In the genomic region with DNA sequence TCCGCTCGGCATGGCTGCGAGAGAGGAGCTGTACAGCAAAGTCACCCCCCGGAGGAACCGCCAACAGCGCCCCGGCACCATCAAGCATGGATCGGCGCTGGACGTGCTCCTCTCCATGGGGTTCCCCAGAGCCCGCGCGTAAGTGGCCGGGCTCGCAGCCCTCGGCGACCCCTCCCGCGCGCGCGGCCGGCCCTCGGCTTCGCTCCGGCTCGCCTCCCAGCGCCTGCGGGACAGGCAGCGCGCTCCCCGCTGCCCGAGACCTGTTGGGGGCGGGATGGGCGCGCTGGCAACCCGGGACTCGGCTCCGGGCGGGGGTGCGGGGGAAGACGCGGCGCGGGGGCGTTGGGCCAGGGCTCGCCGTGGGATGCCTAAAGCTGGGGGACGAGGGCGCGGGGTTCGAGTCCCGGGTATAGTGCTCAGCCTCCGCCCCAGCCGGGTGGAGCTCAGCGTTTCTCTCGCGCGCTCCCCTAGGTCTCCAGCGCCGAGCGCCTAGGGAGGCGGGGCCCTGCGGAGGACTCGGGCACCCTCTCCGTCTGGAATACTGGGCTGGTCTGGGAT, we compare ENCODE assay signal across 8 cellular contexts. TPM values are rescaled to one million over a fixed set of nuclear protein-coding genes. Genes with fewer than 3 reads are reported as not detected.
DNase-seq lines count a peak whose midpoint lies in the region; ATAC-seq and TF ChIP-seq lines count a peak whose summit lies in the region.

No MANE protein-coding gene starts in this region.

- H3K27me3 ChIP-seq in neural progenitor cell (peaks cover 60% of the 10 kb centered on the region), tibial nerve (no peaks in the 10 kb centered on the region)

- H3K4me3 Mint-ChIP-seq in activated T-helper 2 cell treated with anti-CD3 and anti-CD28 coated beads, Interferon-gamma antibody, Interleukin-2, Interleukin-4, amounts not matched to agents 10 μg/mL and 5 μg/mL and 100 μg/mL, durations not matched to agents 14 hours and 24 hours and 36 hours (ENCODE audit: low read depth): peak overlapping the region; percentile 94
- H3K4me3 Mint-ChIP-seq in neural progenitor cell: peak overlapping the region; percentile 97

- H3K4me3 ChIP-seq in OCI-LY7 (ENCODE audit: low read depth, low read length, poor library complexity, severe bottlenecking) (peak overlapping the region; percentile 77), fibroblast of the aortic adventitia (ENCODE audit: low read depth, low read length) (peak overlapping the region; percentile 81), neural progenitor cell (peak overlapping the region; percentile 86), tibial nerve (peak overlapping the region; percentile 42 to 80 (median 78))

- H3K9ac ChIP-seq in neural progenitor cell: no peak overlapping the region

- peaks cover 9% of the 10 kb centered on the region for H3K4me1 Mint-ChIP-seq in activated T-helper 2 cell treated with anti-CD3 and anti-CD28 coated beads, Interferon-gamma antibody, Interleukin-2, Interleukin-4, amounts not matched to agents 10 μg/mL and 5 μg/mL and 100 μg/mL, durations not matched to agents 14 hours and 24 hours and 36 hours (ENCODE audit: low read depth)
- peaks cover 35% of the 10 kb centered on the region for H3K4me1 Mint-ChIP-seq in neural progenitor cell

- H3K4me2 ChIP-seq in OCI-LY7 (ENCODE audit: low read length) (peak overlapping the region; percentile 71), neural progenitor cell (peak overlapping the region; percentile 88)

- no TSS peak for BruUV-seq in OCI-LY7 (replicated peaks; lab: Mats Ljungman, UMichigan)

- no peaks in the 10 kb centered on the region for H3K9me2 ChIP-seq in OCI-LY7 (ENCODE audit: insufficient read depth, low read length)

- peaks cover 47% of the 10 kb centered on the region for H3K79me2 ChIP-seq in OCI-LY7 (ENCODE audit: insufficient read depth, low read depth, low read length)
- no peaks in the 10 kb centered on the region for H3K79me2 ChIP-seq in neural progenitor cell (ENCODE audit: low read depth)

- no peaks in the 10 kb centered on the region for H3K9me3 Mint-ChIP-seq in activated T-helper 2 cell treated with anti-CD3 and anti-CD28 coated beads, Interferon-gamma antibody, Interleukin-2, Interleukin-4, amounts not matched to agents 10 μg/mL and 5 μg/mL and 100 μg/mL, durations not matched to agents 14 hours and 24 hours and 36 hours
- H3K9me3 Mint-ChIP-seq in neural progenitor cell: peaks cover 2% of the 10 kb centered on the region

- H3K27ac Mint-ChIP-seq in activated T-helper 2 cell treated with anti-CD3 and anti-CD28 coated beads, Interferon-gamma antibody, Interleukin-2, Interleukin-4, amounts not matched to agents 10 μg/mL and 5 μg/mL and 100 μg/mL, durations not matched to agents 14 hours and 24 hours and 36 hours: peak overlapping the region; percentile 81
- H3K27ac Mint-ChIP-seq in neural progenitor cell: peak overlapping the region; percentile 76

- H3K4me1 ChIP-seq in OCI-LY7 (ENCODE audit: insufficient read depth, low read length, poor library complexity, severe bottlenecking) (peaks cover 52% of the 10 kb centered on the region), neural progenitor cell (peaks cover 9% of the 10 kb centered on the region), tibial nerve (peaks cover 0 to 21% (median 3%) of the 10 kb centered on the region in 4 donors)

- H3K9me3 ChIP-seq in OCI-LY7 (ENCODE audit: low read length) (no peaks in the 10 kb centered on the region), neural progenitor cell (ENCODE audit: low read depth) (no peaks in the 10 kb centered on the region), tibial nerve (no peaks in the 10 kb centered on the region)

- peak overlapping the region; percentile 20; the same call in 1 of the 2 replicates for H2AFZ ChIP-seq in OCI-LY7 (ENCODE audit: low read length)
- peak overlapping the region; percentile 96 for H2AFZ ChIP-seq in neural progenitor cell (replicated peaks)

- H3K36me3 ChIP-seq in OCI-LY7 (ENCODE audit: insufficient read depth, low read length) (peaks cover 10% of the 10 kb centered on the region), neural progenitor cell (no peaks in the 10 kb centered on the region), tibial nerve (no peaks in the 10 kb centered on the region)

- no peak for TF ChIP-seq EP300 in tibial nerve (IDR thresholded peaks at IDR 0.05)

- WGBS in tibial nerve, 2 donors: 0% methylated on average over 1 to 39 of the region's 66 CpGs

- H4K20me1 ChIP-seq in OCI-LY7 (ENCODE audit: insufficient read depth, low read length): no peaks in the 10 kb centered on the region
- H4K20me1 ChIP-seq in neural progenitor cell (ENCODE audit: low read depth): peaks cover 6% of the 10 kb centered on the region

- DNase-seq in NCI-H2171 treated with DMSO at 0.1 percent for 48 hours (lab: John Stamatoyannopoulos, UW) (peak; percentile 66), NCI-H2171 (lab: John Stamatoyannopoulos, UW) (no peak), OCI-LY7 (ENCODE audit: low spot score) (peak; percentile 61), fibroblast of the aortic adventitia (ENCODE audit: low read depth) (no peak), neural progenitor cell (ENCODE audit: low spot score) (peak; percentile 82), tibial nerve (ENCODE audit: low spot score in 2 of 2) (peak; percentile 11 to 23)
- peak; percentile 41 for DNase-seq in activated T-helper 2 cell treated with anti-CD3 and anti-CD28 coated beads, Interferon-gamma antibody, Interleukin-2, Interleukin-4, amounts not matched to agents 10 μg/mL and 5 μg/mL and 100 μg/mL, durations not matched to agents 14 hours and 24 hours and 36 hours (ENCODE audit: low spot score)

- POLR2A ChIA-PET in OCI-LY7 (lab: Charles Lee): interaction anchor here (0.6 to 5.6 kb wide), 16 partner anchors 8 to 102 kb away, joined by 4 to 64 read pairs (median 7); no protein-coding TSS in a partner anchor

- H3K27me3 Mint-ChIP-seq in activated T-helper 2 cell treated with anti-CD3 and anti-CD28 coated beads, Interferon-gamma antibody, Interleukin-2, Interleukin-4, amounts not matched to agents 10 μg/mL and 5 μg/mL and 100 μg/mL, durations not matched to agents 14 hours and 24 hours and 36 hours (ENCODE audit: low read depth): peaks cover 60% of the 10 kb centered on the region
- H3K27me3 Mint-ChIP-seq in neural progenitor cell (ENCODE audit: insufficient read depth, low read depth): peaks cover 10% of the 10 kb centered on the region

- peaks cover 21% of the 10 kb centered on the region for H3F3A ChIP-seq in neural progenitor cell (ENCODE audit: low read depth)

- H3K27ac ChIP-seq in OCI-LY7 (ENCODE audit: low read depth, low read length, poor library complexity, severe bottlenecking) (peak overlapping the region; percentile 43), neural progenitor cell (no peak overlapping the region), tibial nerve (peak overlapping the region; percentile 58 to 91 (median 84))

- no peak for TF ChIP-seq POLR2A in tibial nerve (IDR thresholded peaks at IDR 0.05)

- peaks cover 7% of the 10 kb centered on the region for H3K36me3 Mint-ChIP-seq in activated T-helper 2 cell treated with anti-CD3 and anti-CD28 coated beads, Interferon-gamma antibody, Interleukin-2, Interleukin-4, amounts not matched to agents 10 μg/mL and 5 μg/mL and 100 μg/mL, durations not matched to agents 14 hours and 24 hours and 36 hours (ENCODE audit: low read depth)
- peaks cover 3% of the 10 kb centered on the region for H3K36me3 Mint-ChIP-seq in neural progenitor cell

- TF ChIP-seq CTCF in OCI-LY7 (conservative IDR thresholded peaks at IDR 0.05; ENCODE audit: low read length) (no peak; the same call in 1 of the 2 replicates), fibroblast of the aortic adventitia (IDR thresholded peaks at IDR 0.05; ENCODE audit: insufficient read depth, low read length) (no peak), neural progenitor cell (IDR thresholded peaks at IDR 0.05) (no peak), tibial nerve (IDR thresholded peaks at IDR 0.05) (no peak)

- CTCF ChIA-PET in OCI-LY7 (lab: Charles Lee; ENCODE audit: unreplicated experiment): interaction anchor here (0.8 to 3.9 kb wide), 10 partner anchors 8 to 100 kb away, joined by 3 to 30 read pairs (median 4); no protein-coding TSS in a partner anchor

- intact Hi-C loops in OCI-LY7 (cut with micrococcal nuclease; ENCODE audit: unreplicated experiment): loop anchor here (1.0 to 5.0 kb wide), 2 partner anchors 40 to 406 kb away; partner anchors contain the start of gene HSPA8
- intact Hi-C loops in activated T-helper 2 cell treated with anti-CD3 and anti-CD28 coated beads, Interferon-gamma antibody, Interleukin-2, Interleukin-4, amounts not matched to agents 10 μg/mL and 5 μg/mL and 100 μg/mL, durations not matched to agents 14 hours and 24 hours and 36 hours (cut with micrococcal nuclease): no loop called here

- peak; percentile 37 for ATAC-seq in HG03039 (IDR thresholded peaks at IDR 0.05; ENCODE audit: unreplicated experiment)

RNA-seq across cellular contexts. Expression of gene UBASH3B, which starts 0.6 kb away (rescaled TPM):
- 36.3 and 54.7 TPM in 2 replicates for total RNA-seq in OCI-LY7 (2014; rRNA removed; shearing (Covaris generic))
- total RNA-seq in OCI-LY7 (2022) (72.7 and 73.0 TPM in 2 replicates), fibroblast of the aortic adventitia (ENCODE audit: low replicate concordance) (3.5 and 23.2 TPM in 2 replicates), neural progenitor cell (ENCODE audit: low replicate concordance) (2.0 and 5.5 TPM in 2 replicates), tibial nerve (1 to 10 TPM in 3 of 4 donors, under 1 TPM in 1; 0.66 to 5.1 (median 1.8) TPM)
- 19.3 and 20.1 TPM in 2 replicates for total RNA-seq in activated T-helper 2 cell treated with anti-CD3 and anti-CD28 coated beads, Interferon-gamma antibody, Interleukin-2, Interleukin-4, amounts not matched to agents 10 μg/mL and 5 μg/mL and 100 μg/mL, durations not matched to agents 14 hours and 24 hours and 36 hours

Comparison
In these comparisons a context has a peak if more than half of its experiments do, and no peak if none do; other contexts are left out.
1. DNase-seq: peak in NCI-H2171 treated with DMSO at 0.1 percent for 48 hours (single experiment), OCI-LY7 (single experiment), activated T-helper 2 cell treated with anti-CD3 and anti-CD28 coated beads, Interferon-gamma antibody, Interleukin-2, Interleukin-4, amounts not matched to agents 10 μg/mL and 5 μg/mL and 100 μg/mL, durations not matched to agents 14 hours and 24 hours and 36 hours (single experiment), neural progenitor cell (single experiment) and tibial nerve (2 of 2); none in NCI-H2171 (single experiment) and fibroblast of the aortic adventitia (single experiment).
2. Peak in every context shown above with its lines, with median percentiles within 50 percentile points of each other: H3K4me3 ChIP-seq.